17 cellular contexts compared by ENCODE assay signal in genomic region chr4:126705271-126705670, GRCh38.
DNase-seq lines count a peak whose midpoint lies in the region; ATAC-seq, FAIRE-seq and TF ChIP-seq lines count a peak whose summit lies in the region.
"Had no signal": no experiment of that assay in that cellular context is flagged by ENCODE, and none has a peak within 500 bp of the region (broad histone marks: within the 10 kb centered on the region; RNA-seq: fewer than 3 reads in every experiment).

No MANE protein-coding gene starts in this region.

- peak overlapping the region; percentile 76 for H3K27ac Mint-ChIP-seq in astrocyte (ENCODE audit: unreplicated experiment)

- peaks cover 8% of the 10 kb centered on the region for H3K4me1 Mint-ChIP-seq in astrocyte (ENCODE audit: low read depth, unreplicated experiment)

- H2AFZ ChIP-seq in astrocyte (ENCODE audit: low read depth, low read length) = no peak overlapping the region
- H2AFZ ChIP-seq: GM23248 had no signal

- H3K4me3 ChIP-seq in astrocyte (ENCODE audit: insufficient read depth, low read depth, low read length) (no peak overlapping the region), foreskin fibroblast (ENCODE audit: low read depth in 1 of 2, low read length in 2 of 2) (no peak overlapping the region)
- H3K4me3 ChIP-seq: BLaER1 treated with 17β-estradiol and CSF1 and Interleukin-3, amounts not matched to agents 10 nM and 100 nM; GM23248 had no signal

- no peaks in the 10 kb centered on the region for H3K4me1 ChIP-seq in astrocyte (ENCODE audit: insufficient read depth, low read length)
- H3K4me1 ChIP-seq: BLaER1 treated with 17β-estradiol and CSF1 and Interleukin-3, amounts not matched to agents 10 nM and 100 nM had no signal

- no peak for ATAC-seq in GM19324 (IDR thresholded peaks at IDR 0.05; ENCODE audit: low FRiP score, unreplicated experiment)

- H3K9ac ChIP-seq in astrocyte (ENCODE audit: low read length) = no peak overlapping the region
- H3K9ac ChIP-seq: BLaER1 treated with 17β-estradiol and CSF1 and Interleukin-3, amounts not matched to agents 10 nM and 100 nM; GM23248 had no signal

- no peaks in the 10 kb centered on the region for H4K20me1 ChIP-seq in astrocyte (ENCODE audit: insufficient read depth, low read length)
- H4K20me1 ChIP-seq: BLaER1 treated with 17β-estradiol and CSF1 and Interleukin-3, amounts not matched to agents 10 nM and 100 nM had no signal

- TF ChIP-seq CTCF in astrocyte (IDR thresholded peaks at IDR 0.05; ENCODE audit: insufficient read depth, low read depth, low read length) (no peak), foreskin fibroblast (IDR thresholded peaks at IDR 0.05; ENCODE audit: low read depth, low read length) (no peak)

- H3K79me2 ChIP-seq in astrocyte (ENCODE audit: insufficient read depth, low read length) = no peaks in the 10 kb centered on the region

- intact Hi-C loops in head of caudate nucleus (cut with DNase I) = no loop called here

- H3K36me3 Mint-ChIP-seq in astrocyte (ENCODE audit: low read depth, unreplicated experiment) = no peaks in the 10 kb centered on the region

- no peak overlapping the region for H3K27ac ChIP-seq in astrocyte (ENCODE audit: low read depth, low read length)
- H3K27ac ChIP-seq: BLaER1 treated with 17β-estradiol and CSF1 and Interleukin-3, amounts not matched to agents 10 nM and 100 nM; GM23248 had no signal

- H3K9me3 ChIP-seq in astrocyte (ENCODE audit: insufficient read depth, low read depth, low read length) = no peaks in the 10 kb centered on the region
- H3K9me3 ChIP-seq: BLaER1 treated with 17β-estradiol and CSF1 and Interleukin-3, amounts not matched to agents 10 nM and 100 nM had no signal

- peak; percentile 63 for DNase-seq in GM04503 (ENCODE audit: low read depth)
- peak; percentile 70 for DNase-seq in astrocyte (ENCODE audit: low read depth)
- DNase-seq in foreskin fibroblast = peak; percentile 20 to 46
- no peak for DNase-seq in kidney tubule cell (ENCODE audit: low spot score)
- no peak for DNase-seq in stimulated activated CD8-positive, alpha-beta memory T cell treated with anti-CD3 and anti-CD28 coated beads, Interleukin-4, amount 100 ng/mL, for 48 hours
- DNase-seq in head of caudate nucleus = no peak
- DNase-seq: DMS 273 treated with DMSO at 0.1 percent for 48 hours; GM23248; NCI-H1048; NCI-H146; NCI-H226; NCI-H526 treated with DMSO at 0.1 percent for 48 hours; NK-92 treated with Interleukin-12 subunit alpha and Interleukin-12 subunit beta, amount 100 ng/mL, for 24 hours; OCI-M1; RPMI8226 had no signal

- H3K36me3 ChIP-seq in astrocyte (ENCODE audit: insufficient read depth, low read length) = no peaks in the 10 kb centered on the region
- H3K36me3 ChIP-seq: BLaER1 treated with 17β-estradiol and CSF1 and Interleukin-3, amounts not matched to agents 10 nM and 100 nM had no signal

- no peak overlapping the region for H3K4me3 Mint-ChIP-seq in astrocyte (ENCODE audit: unreplicated experiment)

- no peaks in the 10 kb centered on the region for H3K27me3 Mint-ChIP-seq in astrocyte (ENCODE audit: low read depth, unreplicated experiment)

- no peak overlapping the region for H3K4me2 ChIP-seq in astrocyte (ENCODE audit: low read length)
- H3K4me2 ChIP-seq: BLaER1 treated with 17β-estradiol and CSF1 and Interleukin-3, amounts not matched to agents 10 nM and 100 nM had no signal

- H3K27me3 ChIP-seq in astrocyte (ENCODE audit: insufficient read depth, low read length) = no peaks in the 10 kb centered on the region
- H3K27me3 ChIP-seq: BLaER1 treated with 17β-estradiol and CSF1 and Interleukin-3, amounts not matched to agents 10 nM and 100 nM had no signal

- H3K9me3 Mint-ChIP-seq in astrocyte (ENCODE audit: unreplicated experiment) = no peaks in the 10 kb centered on the region

- peak; percentile 83 for FAIRE-seq in astrocyte (lab: Jason Lieb, UNC)

Comparison
In these comparisons a context has a peak if more than half of its experiments do, and no peak if none do; other contexts are left out.
1. DNase-seq: peak in GM04503 (single experiment), astrocyte (single experiment) and foreskin fibroblast (2 of 2); none in kidney tubule cell (single experiment), stimulated activated CD8-positive, alpha-beta memory T cell treated with anti-CD3 and anti-CD28 coated beads, Interleukin-4, amount 100 ng/mL, for 48 hours (single experiment) and head of caudate nucleus (0 of 42).